ENCODE assay signal across 19 cellular contexts in the genomic region with DNA sequence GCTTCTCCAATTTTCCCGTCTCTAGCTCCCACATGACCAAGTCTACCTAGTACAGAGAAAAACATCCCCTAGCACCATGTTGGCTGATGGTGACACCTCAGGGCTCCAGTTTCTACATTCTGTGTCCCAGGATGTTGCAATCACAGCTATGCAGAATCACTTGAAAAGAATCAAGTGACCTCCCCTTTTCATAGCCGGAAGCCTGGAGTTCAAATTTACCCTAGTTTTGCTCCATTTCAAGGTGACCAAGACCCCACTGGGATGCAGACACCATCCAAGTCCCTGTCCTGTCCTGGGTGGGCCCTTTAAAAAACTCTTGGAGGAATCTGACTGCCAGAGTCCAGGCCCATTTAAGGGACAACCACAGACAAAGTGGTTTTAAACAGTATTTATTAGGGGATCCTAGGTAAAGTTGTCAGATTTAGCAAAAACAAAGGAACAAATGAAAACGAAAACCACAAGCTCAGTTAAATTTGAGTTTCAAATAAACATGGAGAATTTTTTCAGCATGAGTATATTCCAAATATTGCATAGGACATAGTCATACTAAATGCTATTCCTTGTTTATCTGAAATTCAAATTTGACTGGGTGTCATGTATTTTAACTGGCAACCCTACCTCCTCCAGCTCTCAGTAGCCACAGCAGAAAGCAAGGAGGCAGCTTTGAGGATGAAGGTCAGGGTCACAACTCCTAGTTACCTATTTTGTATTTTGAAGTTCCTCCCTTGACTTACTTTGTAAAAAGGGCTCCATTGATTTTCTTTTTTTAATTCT. TPM values are rescaled to one million over a fixed set of nuclear protein-coding genes. Genes with fewer than 3 reads are reported as not detected.
A peak's percentile ranks its signal among the peaks of the same experiment; 100 is the strongest.
DNase-seq lines count a peak whose midpoint lies in the region; ATAC-seq and TF ChIP-seq lines count a peak whose summit lies in the region.
"Had no signal": no experiment of that assay in that cellular context is flagged by ENCODE, and none has a peak within 500 bp of the region (broad histone marks: within the 10 kb centered on the region; RNA-seq: fewer than 3 reads in every experiment).

No MANE protein-coding gene starts in this region.

- DNase-seq in AG10803 (ENCODE audit: low read depth), result peak; percentile 78
- peak; percentile 76 for DNase-seq in choroid plexus epithelial cell (ENCODE audit: low read depth)
- no peak for DNase-seq in natural killer cell
- no peak for DNase-seq in HPDE6-E6E7 (ENCODE audit: extremely low spot score)
- no peak for DNase-seq in kidney tubule cell (ENCODE audit: low spot score)
- DNase-seq: activated CD8-positive, alpha-beta T cell treated with anti-CD3 and anti-CD28 coated beads for 36 hours; foreskin keratinocyte; H9; KBM-7; NCI-H1436 treated with DMSO at 0.1 percent for 48 hours; NCI-H446 treated with DMSO at 0.1 percent for 48 hours; occipital lobe; PC-9; stimulated activated CD4-positive, alpha-beta T cell treated with anti-CD3 and anti-CD28 coated beads, Interleukin-4, amount 100 ng/mL, for 4 hours had no signal

- peak overlapping the region; percentile 10; the same call in 1 of the 2 replicates for H3K27ac ChIP-seq in KMS-11
- H3K27ac ChIP-seq: BLaER1, foreskin keratinocyte, PC-9, tibial nerve had no signal

- intact Hi-C loops in natural killer cell (cut with micrococcal nuclease), result no loop called here

- H3K27me3 ChIP-seq in KMS-11 (ENCODE audit: insufficient read depth, low read depth), result no peaks in the 10 kb centered on the region
- H3K27me3 ChIP-seq: BLaER1, foreskin keratinocyte, tibial nerve had no signal

- H3K9me3 Mint-ChIP-seq in natural killer cell, result peaks cover 0 to 3% of the 10 kb centered on the region in 2 donors
- H3K9me3 Mint-ChIP-seq: activated CD8-positive, alpha-beta T cell treated with anti-CD3 and anti-CD28 coated beads for 36 hours had no signal

- no peaks in the 10 kb centered on the region for H3K36me3 Mint-ChIP-seq in natural killer cell

- peaks cover 36 to 55% of the 10 kb centered on the region in 2 donors for H3K4me1 Mint-ChIP-seq in natural killer cell

- H3K27ac Mint-ChIP-seq in natural killer cell, result peak overlapping the region; percentile 76 to 81
- H3K27ac Mint-ChIP-seq: H9 had no signal

- ATAC-seq in natural killer cell, result no peak
- ATAC-seq in HG03108 (IDR thresholded peaks at IDR 0.05; ENCODE audit: unreplicated experiment), result no peak
- ATAC-seq in HG03439 (IDR thresholded peaks at IDR 0.05; ENCODE audit: unreplicated experiment), result no peak
- ATAC-seq: activated CD8-positive, alpha-beta T cell treated with anti-CD3 and anti-CD28 coated beads for 36 hours; foreskin keratinocyte had no signal

- H4K20me1 ChIP-seq in KMS-11 (ENCODE audit: insufficient read depth), result no peaks in the 10 kb centered on the region

- peak overlapping the region; percentile 41; the same call in 1 of the 2 replicates for H3K4me2 ChIP-seq in KMS-11
- H3K4me2 ChIP-seq: BLaER1, PC-9 had no signal

- H3K9ac ChIP-seq in KMS-11, result no peak overlapping the region
- H3K9ac ChIP-seq: BLaER1 had no signal

- H3K79me2 ChIP-seq in KMS-11 (ENCODE audit: insufficient read depth, low read depth), result no peaks in the 10 kb centered on the region

- no peaks in the 10 kb centered on the region for H3K27me3 Mint-ChIP-seq in natural killer cell (ENCODE audit: low read depth in 2 of 2)
- H3K27me3 Mint-ChIP-seq: activated CD8-positive, alpha-beta T cell treated with anti-CD3 and anti-CD28 coated beads for 36 hours had no signal

- peaks cover 57% of the 10 kb centered on the region for H3K4me1 ChIP-seq in KMS-11 (ENCODE audit: low read depth, poor library complexity, severe bottlenecking)
- H3K4me1 ChIP-seq: BLaER1, foreskin keratinocyte, tibial nerve had no signal

- H3K4me3 Mint-ChIP-seq in natural killer cell, result no peak overlapping the region
- H3K4me3 Mint-ChIP-seq: activated CD8-positive, alpha-beta T cell treated with anti-CD3 and anti-CD28 coated beads for 36 hours; H9 had no signal

- no peak for TF ChIP-seq CTCF in AG10803 (conservative IDR thresholded peaks at IDR 0.05; ENCODE audit: low read length)
- no peak for TF ChIP-seq CTCF in KMS-11 (conservative IDR thresholded peaks at IDR 0.05; ENCODE audit: low read depth, low read length)
- no peak for TF ChIP-seq CTCF in choroid plexus epithelial cell (conservative IDR thresholded peaks at IDR 0.05; ENCODE audit: low read depth, low read length)
- no peak for TF ChIP-seq CTCF in natural killer cell (IDR thresholded peaks at IDR 0.05)

- H2AFZ ChIP-seq in KMS-11 (ENCODE audit: low read depth), result no peak overlapping the region
- H2AFZ ChIP-seq: PC-9 had no signal

- H3K36me3 ChIP-seq in KMS-11 (ENCODE audit: insufficient read depth), result no peaks in the 10 kb centered on the region

- H3K4me3 ChIP-seq in AG10803 (ENCODE audit: low read length) (no peak overlapping the region), KMS-11 (IDR thresholded peaks at IDR 0.05; ENCODE audit: insufficient read depth, low read depth, low read length) (no peak overlapping the region), choroid plexus epithelial cell (ENCODE audit: low read depth, low read length) (no peak overlapping the region)
- H3K4me3 ChIP-seq: BLaER1, PC-9, tibial nerve had no signal

RNA-seq across cellular contexts. Expression of a gene that starts 52.4 kb away (rescaled TPM):
- 100 to 1,000 TPM in 1 of 3 donors, 10 to 100 TPM in 2; 75.3 to 105 (median 76.3) TPM for total RNA-seq in natural killer cell

Comparison
In these comparisons a context has a peak if more than half of its experiments do, and no peak if none do; other contexts are left out.
1. DNase-seq: peak in AG10803 (single experiment) and choroid plexus epithelial cell (single experiment); none in natural killer cell (single experiment), HPDE6-E6E7 (single experiment) and kidney tubule cell (single experiment).